ENCODE assay signal across 18 cellular contexts in genomic region chr15:68636256-68636655, GRCh38. TPM values are rescaled to one million over a fixed set of nuclear protein-coding genes. Genes with fewer than 3 reads are reported as not detected.
"Had no signal": no experiment of that assay in that cellular context is flagged by ENCODE, and none has a peak within 500 bp of the region (broad histone marks: within the 10 kb centered on the region; RNA-seq: fewer than 3 reads in every experiment).

No MANE protein-coding gene starts in this region.

- H3K4me3 ChIP-seq: gastrocnemius medialis, heart right ventricle, lung had no signal

- H3K36me3 ChIP-seq: gastrocnemius medialis, heart right ventricle, neutrophil had no signal

- H3K27me3 Mint-ChIP-seq: naive thymus-derived CD4-positive, alpha-beta T cell had no signal

- H3K27ac ChIP-seq: gastrocnemius medialis, neutrophil had no signal

- H3K36me3 Mint-ChIP-seq: naive thymus-derived CD4-positive, alpha-beta T cell; stimulated activated memory B cell treated with anti-CD40 and anti-IgM and Interleukin-4, amounts not matched to agents 10 μg/mL and 1 μg/mL and 100 μg/mL, for 72 hours had no signal

- H3K9me3 Mint-ChIP-seq: activated T-helper 1 cell treated with anti-CD3 and anti-CD28 coated beads, Interleukin-12 subunit alpha, Interleukin-12 subunit beta, Interleukin-2, Interleukin-4 antibody, amounts not matched to agents 30 ng/mL and 10 ng/mL and 1 ng/mL, durations not matched to agents 14 hours and 24 hours and 36 hours; endodermal cell; naive thymus-derived CD4-positive, alpha-beta T cell; stimulated activated memory B cell treated with anti-CD40 and anti-IgM and Interleukin-4, amounts not matched to agents 10 μg/mL and 1 μg/mL and 100 μg/mL, for 72 hours; T-helper 2 cell treated with Interferon-gamma antibody and Interleukin-4, amounts not matched to agents 5 μg/mL and 100 μg/mL, for 36 hours had no signal

- H3K27me3 ChIP-seq: gastrocnemius medialis, heart right ventricle, neutrophil had no signal

- H3K4me3 Mint-ChIP-seq: activated T-helper 1 cell treated with anti-CD3 and anti-CD28 coated beads, Interleukin-12 subunit alpha, Interleukin-12 subunit beta, Interleukin-2, Interleukin-4 antibody, amounts not matched to agents 30 ng/mL and 10 ng/mL and 1 ng/mL, durations not matched to agents 14 hours and 24 hours and 36 hours; endodermal cell; naive thymus-derived CD4-positive, alpha-beta T cell; stimulated activated memory B cell treated with anti-CD40 and anti-IgM and Interleukin-4, amounts not matched to agents 10 μg/mL and 1 μg/mL and 100 μg/mL, for 72 hours; T-helper 2 cell treated with Interferon-gamma antibody and Interleukin-4, amounts not matched to agents 5 μg/mL and 100 μg/mL, for 36 hours had no signal

- H3K27ac Mint-ChIP-seq: activated T-helper 1 cell treated with anti-CD3 and anti-CD28 coated beads, Interleukin-12 subunit alpha, Interleukin-12 subunit beta, Interleukin-2, Interleukin-4 antibody, amounts not matched to agents 30 ng/mL and 10 ng/mL and 1 ng/mL, durations not matched to agents 14 hours and 24 hours and 36 hours; endodermal cell; naive thymus-derived CD4-positive, alpha-beta T cell; stimulated activated memory B cell treated with anti-CD40 and anti-IgM and Interleukin-4, amounts not matched to agents 10 μg/mL and 1 μg/mL and 100 μg/mL, for 72 hours; T-helper 2 cell treated with Interferon-gamma antibody and Interleukin-4, amounts not matched to agents 5 μg/mL and 100 μg/mL, for 36 hours had no signal

- H3K4me1 Mint-ChIP-seq: endodermal cell; naive thymus-derived CD4-positive, alpha-beta T cell had no signal

- H3K9me3 ChIP-seq: gastrocnemius medialis, heart right ventricle, neutrophil had no signal

- DNase-seq: activated naive CD4-positive, alpha-beta T cell; aorta; endodermal cell; erythroblast; gastrocnemius medialis; heart right ventricle; left cardiac atrium; naive thymus-derived CD4-positive, alpha-beta T cell; retina; stimulated activated CD4-positive, alpha-beta T cell treated with anti-CD3 and anti-CD28 coated beads, Interleukin-2, amount 100 ng/mL, for 48 hours; SW 1271; trophoblast cell had no signal

- FAIRE-seq: bronchial epithelial cell had no signal

RNA-seq across cellular contexts. Expression of gene CORO2B, which starts 57.5 kb away (rescaled TPM):
- total RNA-seq: activated T-helper 1 cell treated with anti-CD3 and anti-CD28 coated beads, Interleukin-12 subunit alpha, Interleukin-12 subunit beta, Interleukin-2, Interleukin-4 antibody, amounts not matched to agents 30 ng/mL and 10 ng/mL and 1 ng/mL, durations not matched to agents 14 hours and 24 hours and 36 hours had no signal
- polyA plus RNA-seq: naive thymus-derived CD4-positive, alpha-beta T cell had no signal
